ENCODE assay signal across 8 cellular contexts in genomic region chr17:3669548-3669947, GRCh38. TPM values are rescaled to one million over a fixed set of nuclear protein-coding genes. Genes with fewer than 3 reads are reported as not detected.
A peak's percentile ranks its signal among the peaks of the same experiment; 100 is the strongest.
DNase-seq lines count a peak whose midpoint lies in the region; ATAC-seq and TF ChIP-seq lines count a peak whose summit lies in the region.

No MANE protein-coding gene starts in this region.

- H3K4me3 ChIP-seq in iPS-20b (ENCODE audit: low read length), result peak overlapping the region; percentile 96

- no peaks in the 10 kb centered on the region for H3K9me3 Mint-ChIP-seq in activated CD8-positive, alpha-beta T cell treated with anti-CD3 and anti-CD28 coated beads for 36 hours
- H3K9me3 Mint-ChIP-seq in stimulated activated naive CD8-positive, alpha-beta T cell treated with anti-CD3 and anti-CD28 coated beads, Interleukin-15, amount 100 ng/mL, for 72 hours, result no peaks in the 10 kb centered on the region

- H3K27me3 Mint-ChIP-seq in activated CD8-positive, alpha-beta T cell treated with anti-CD3 and anti-CD28 coated beads for 36 hours, result no peaks in the 10 kb centered on the region
- no peaks in the 10 kb centered on the region for H3K27me3 Mint-ChIP-seq in stimulated activated naive CD8-positive, alpha-beta T cell treated with anti-CD3 and anti-CD28 coated beads, Interleukin-15, amount 100 ng/mL, for 72 hours

- H3K27ac ChIP-seq in iPS-20b (ENCODE audit: low read length), result no peak overlapping the region

- no peaks in the 10 kb centered on the region for H3K9me3 ChIP-seq in iPS-20b (ENCODE audit: insufficient read depth, low read depth, low read length)

- intact Hi-C loops in activated CD8-positive, alpha-beta T cell treated with anti-CD3 and anti-CD28 coated beads for 36 hours (cut with micrococcal nuclease), result no loop called here

- POLR2A ChIA-PET in activated CD8-positive, alpha-beta T cell treated with anti-CD3 and anti-CD28 coated beads for 36 hours (lab: Charles Lee), result interaction anchor here (0.8 kb wide), 1 partner anchor 13 kb away, joined by 3 read pairs; no protein-coding TSS in a partner anchor

- peak overlapping the region; percentile 95 for H3K9ac ChIP-seq in iPS-20b (ENCODE audit: low read depth, low read length)

- CTCF ChIA-PET in activated CD8-positive, alpha-beta T cell treated with anti-CD3 and anti-CD28 coated beads for 36 hours (lab: Charles Lee), result interaction anchor here (1.6 kb wide), 1 partner anchor 13 kb away, joined by 6 read pairs; no protein-coding TSS in a partner anchor

- peaks cover 13% of the 10 kb centered on the region for H3K36me3 Mint-ChIP-seq in activated CD8-positive, alpha-beta T cell treated with anti-CD3 and anti-CD28 coated beads for 36 hours (ENCODE audit: low read depth)

- H3K4me1 Mint-ChIP-seq in activated CD8-positive, alpha-beta T cell treated with anti-CD3 and anti-CD28 coated beads for 36 hours (ENCODE audit: low read depth), result peaks cover 16% of the 10 kb centered on the region
- H3K4me1 Mint-ChIP-seq in stimulated activated naive CD8-positive, alpha-beta T cell treated with anti-CD3 and anti-CD28 coated beads, Interleukin-15, amount 100 ng/mL, for 72 hours, result peaks cover 32% of the 10 kb centered on the region

- H3K36me3 ChIP-seq in iPS-20b (ENCODE audit: insufficient read depth, low read depth, low read length), result peaks cover 13% of the 10 kb centered on the region

- peak overlapping the region; percentile 95 for H3K27ac Mint-ChIP-seq in activated CD8-positive, alpha-beta T cell treated with anti-CD3 and anti-CD28 coated beads for 36 hours
- peak overlapping the region; percentile 93 to 96 for H3K27ac Mint-ChIP-seq in stimulated activated naive CD8-positive, alpha-beta T cell treated with anti-CD3 and anti-CD28 coated beads, Interleukin-15, amount 100 ng/mL, for 72 hours

- no peak for ATAC-seq in activated CD8-positive, alpha-beta T cell treated with anti-CD3 and anti-CD28 coated beads for 36 hours
- ATAC-seq in stimulated activated naive CD8-positive, alpha-beta T cell treated with anti-CD3 and anti-CD28 coated beads, Interleukin-15, amount 100 ng/mL, for 72 hours, result no peak
- no peak for ATAC-seq in GM21360 (IDR thresholded peaks at IDR 0.05; ENCODE audit: unreplicated experiment)
- ATAC-seq in HG02678 (IDR thresholded peaks at IDR 0.05; ENCODE audit: unreplicated experiment), result no peak

- peak overlapping the region; percentile 98 for H3K4me3 Mint-ChIP-seq in activated CD8-positive, alpha-beta T cell treated with anti-CD3 and anti-CD28 coated beads for 36 hours
- H3K4me3 Mint-ChIP-seq in stimulated activated naive CD8-positive, alpha-beta T cell treated with anti-CD3 and anti-CD28 coated beads, Interleukin-15, amount 100 ng/mL, for 72 hours, result peak overlapping the region; percentile 92 to 94

- H3K4me1 ChIP-seq in iPS-20b (ENCODE audit: insufficient read depth, low read length), result 0 out of 2 replicates have a peak, but pooled peaks cover 2% of the 10 kb centered on the region

- TF ChIP-seq CTCF in activated CD8-positive, alpha-beta T cell treated with anti-CD3 and anti-CD28 coated beads for 36 hours (IDR thresholded peaks at IDR 0.05), result no peak

- DNase-seq in NCI-H82 (lab: John Stamatoyannopoulos, UW), result peak; percentile 38
- no peak for DNase-seq in NCI-H82 treated with DMSO at 0.1 percent for 48 hours (lab: John Stamatoyannopoulos, UW; ENCODE audit: unreplicated experiment)
- DNase-seq in activated CD8-positive, alpha-beta T cell treated with anti-CD3 and anti-CD28 coated beads for 36 hours, result no peak
- DNase-seq in stimulated activated naive CD8-positive, alpha-beta T cell treated with anti-CD3 and anti-CD28 coated beads, Interleukin-15, amount 100 ng/mL, for 72 hours, result no peak
- DNase-seq in AML-193 (lab: John Stamatoyannopoulos, UW), result no peak

- no peaks in the 10 kb centered on the region for H3K27me3 ChIP-seq in iPS-20b (ENCODE audit: insufficient read depth, low read length)

RNA-seq across cellular contexts. Expression of gene EMC6, which starts 0.9 kb away (rescaled TPM):
- 10 to 100 TPM; 50.8 to 58.7 TPM for total RNA-seq in activated CD8-positive, alpha-beta T cell treated with anti-CD3 and anti-CD28 coated beads for 36 hours

RNA-seq across cellular contexts. Expression of gene TAX1BP3, which starts 1.2 kb away (rescaled TPM):
- total RNA-seq in activated CD8-positive, alpha-beta T cell treated with anti-CD3 and anti-CD28 coated beads for 36 hours, result 10 to 100 TPM; 14.3 to 15.1 TPM

RNA-seq across cellular contexts. Expression of gene P2RX5, which starts 26.4 kb away (rescaled TPM):
- 10 to 100 TPM; 35.7 to 39.5 TPM for total RNA-seq in activated CD8-positive, alpha-beta T cell treated with anti-CD3 and anti-CD28 coated beads for 36 hours

RNA-seq across cellular contexts. Expression of gene CTNS, which starts 33.0 kb away (rescaled TPM):
- total RNA-seq in activated CD8-positive, alpha-beta T cell treated with anti-CD3 and anti-CD28 coated beads for 36 hours, result 1 to 10 TPM; 6.4 to 9.3 TPM

RNA-seq across cellular contexts. Expression of gene SHPK, which starts 33.5 kb away (rescaled TPM):
- total RNA-seq in activated CD8-positive, alpha-beta T cell treated with anti-CD3 and anti-CD28 coated beads for 36 hours, result 10 to 100 TPM; 10.0 TPM
